In the genomic region with DNA sequence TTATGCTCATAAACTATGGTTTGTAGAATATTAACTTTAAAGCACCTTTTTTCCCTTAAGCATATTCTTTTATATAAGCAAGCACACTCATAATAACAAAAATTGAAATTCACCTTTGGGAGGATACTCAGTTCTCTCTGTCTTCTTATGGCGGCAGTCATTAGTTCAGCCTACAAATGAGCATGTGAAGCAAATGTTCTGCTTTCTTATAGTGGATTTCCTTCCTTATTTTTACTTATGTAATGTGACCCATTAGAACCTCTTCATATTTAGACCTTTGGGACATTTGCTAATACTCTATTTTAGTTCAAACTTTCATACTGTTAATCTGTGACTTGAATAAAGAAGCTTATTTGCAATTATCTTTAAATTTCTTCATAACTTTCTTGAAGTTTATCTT, we compare ENCODE assay signal across 1 cellular context.
TF ChIP-seq lines count a peak whose summit lies in the region.

A gene (minus strand): TSS at position 182 of the 400 bp plus-strand sequence. CDS start 21 bp downstream, at position 161.

TF ChIP-seq in HepG2, 621 proteins besides CTCF, POLR2A, EP300 and RAD21 (continued from another document):
- TF ChIP-seq, protein P1, sequence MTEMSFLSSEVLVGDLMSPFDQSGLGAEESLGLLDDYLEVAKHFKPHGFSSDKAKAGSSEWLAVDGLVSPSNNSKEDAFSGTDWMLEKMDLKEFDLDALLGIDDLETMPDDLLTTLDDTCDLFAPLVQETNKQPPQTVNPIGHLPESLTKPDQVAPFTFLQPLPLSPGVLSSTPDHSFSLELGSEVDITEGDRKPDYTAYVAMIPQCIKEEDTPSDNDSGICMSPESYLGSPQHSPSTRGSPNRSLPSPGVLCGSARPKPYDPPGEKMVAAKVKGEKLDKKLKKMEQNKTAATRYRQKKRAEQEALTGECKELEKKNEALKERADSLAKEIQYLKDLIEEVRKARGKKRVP (CRISPR knock-in tag; IDR thresholded peaks at IDR 0.05), result no peak
- TF ChIP-seq, protein P2, sequence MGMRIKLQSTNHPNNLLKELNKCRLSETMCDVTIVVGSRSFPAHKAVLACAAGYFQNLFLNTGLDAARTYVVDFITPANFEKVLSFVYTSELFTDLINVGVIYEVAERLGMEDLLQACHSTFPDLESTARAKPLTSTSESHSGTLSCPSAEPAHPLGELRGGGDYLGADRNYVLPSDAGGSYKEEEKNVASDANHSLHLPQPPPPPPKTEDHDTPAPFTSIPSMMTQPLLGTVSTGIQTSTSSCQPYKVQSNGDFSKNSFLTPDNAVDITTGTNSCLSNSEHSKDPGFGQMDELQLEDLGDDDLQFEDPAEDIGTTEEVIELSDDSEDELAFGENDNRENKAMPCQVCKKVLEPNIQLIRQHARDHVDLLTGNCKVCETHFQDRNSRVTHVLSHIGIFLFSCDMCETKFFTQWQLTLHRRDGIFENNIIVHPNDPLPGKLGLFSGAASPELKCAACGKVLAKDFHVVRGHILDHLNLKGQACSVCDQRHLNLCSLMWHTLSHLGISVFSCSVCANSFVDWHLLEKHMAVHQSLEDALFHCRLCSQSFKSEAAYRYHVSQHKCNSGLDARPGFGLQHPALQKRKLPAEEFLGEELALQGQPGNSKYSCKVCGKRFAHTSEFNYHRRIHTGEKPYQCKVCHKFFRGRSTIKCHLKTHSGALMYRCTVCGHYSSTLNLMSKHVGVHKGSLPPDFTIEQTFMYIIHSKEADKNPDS (CRISPR knock-in tag; IDR thresholded peaks at IDR 0.05), result no peak
- TF ChIP-seq, protein P3, sequence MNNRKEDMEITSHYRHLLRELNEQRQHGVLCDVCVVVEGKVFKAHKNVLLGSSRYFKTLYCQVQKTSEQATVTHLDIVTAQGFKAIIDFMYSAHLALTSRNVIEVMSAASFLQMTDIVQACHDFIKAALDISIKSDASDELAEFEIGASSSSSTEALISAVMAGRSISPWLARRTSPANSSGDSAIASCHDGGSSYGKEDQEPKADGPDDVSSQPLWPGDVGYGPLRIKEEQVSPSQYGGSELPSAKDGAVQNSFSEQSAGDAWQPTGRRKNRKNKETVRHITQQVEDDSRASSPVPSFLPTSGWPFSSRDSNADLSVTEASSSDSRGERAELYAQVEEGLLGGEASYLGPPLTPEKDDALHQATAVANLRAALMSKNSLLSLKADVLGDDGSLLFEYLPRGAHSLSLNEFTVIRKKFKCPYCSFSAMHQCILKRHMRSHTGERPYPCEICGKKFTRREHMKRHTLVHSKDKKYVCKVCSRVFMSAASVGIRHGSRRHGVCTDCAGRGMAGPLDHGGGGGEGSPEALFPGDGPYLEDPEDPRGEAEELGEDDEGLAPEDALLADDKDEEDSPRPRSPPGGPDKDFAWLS (CRISPR knock-in tag; IDR thresholded peaks at IDR 0.05; ENCODE audit: borderline replicate concordance), result no peak
- TF ChIP-seq HNRNPLL (IDR thresholded peaks at IDR 0.05; ENCODE audit: low read depth, low read length, poor library complexity, severe bottlenecking) (no peak), ZNF329 (CRISPR knock-in tag; IDR thresholded peaks at IDR 0.05; ENCODE audit: low read depth) (no peak), GATAD1 (CRISPR knock-in tag; IDR thresholded peaks at IDR 0.05) (no peak), ZNF891 (CRISPR knock-in tag; IDR thresholded peaks at IDR 0.05) (no peak), SP4 (CRISPR knock-in tag; IDR thresholded peaks at IDR 0.05) (no peak), ZSCAN21 (CRISPR knock-in tag; IDR thresholded peaks at IDR 0.05; ENCODE audit: borderline replicate concordance) (no peak), ZNF749 (CRISPR knock-in tag; IDR thresholded peaks at IDR 0.05; ENCODE audit: borderline replicate concordance) (no peak), HDAC2 (CRISPR knock-in tag; IDR thresholded peaks at IDR 0.05) (no peak), ZNF781 (CRISPR knock-in tag; IDR thresholded peaks at IDR 0.05; ENCODE audit: borderline replicate concordance, not compliant biosample characterization) (no peak), MAF1 (CRISPR knock-in tag; IDR thresholded peaks at IDR 0.05; ENCODE audit: borderline replicate concordance) (no peak), ZNF589 (CRISPR knock-in tag; conservative IDR thresholded peaks at IDR 0.05) (no peak), ELF3 (CRISPR knock-in tag; IDR thresholded peaks at IDR 0.05) (no peak), ADNP (CRISPR knock-in tag; IDR thresholded peaks at IDR 0.05) (no peak)
- TF ChIP-seq, protein P4, sequence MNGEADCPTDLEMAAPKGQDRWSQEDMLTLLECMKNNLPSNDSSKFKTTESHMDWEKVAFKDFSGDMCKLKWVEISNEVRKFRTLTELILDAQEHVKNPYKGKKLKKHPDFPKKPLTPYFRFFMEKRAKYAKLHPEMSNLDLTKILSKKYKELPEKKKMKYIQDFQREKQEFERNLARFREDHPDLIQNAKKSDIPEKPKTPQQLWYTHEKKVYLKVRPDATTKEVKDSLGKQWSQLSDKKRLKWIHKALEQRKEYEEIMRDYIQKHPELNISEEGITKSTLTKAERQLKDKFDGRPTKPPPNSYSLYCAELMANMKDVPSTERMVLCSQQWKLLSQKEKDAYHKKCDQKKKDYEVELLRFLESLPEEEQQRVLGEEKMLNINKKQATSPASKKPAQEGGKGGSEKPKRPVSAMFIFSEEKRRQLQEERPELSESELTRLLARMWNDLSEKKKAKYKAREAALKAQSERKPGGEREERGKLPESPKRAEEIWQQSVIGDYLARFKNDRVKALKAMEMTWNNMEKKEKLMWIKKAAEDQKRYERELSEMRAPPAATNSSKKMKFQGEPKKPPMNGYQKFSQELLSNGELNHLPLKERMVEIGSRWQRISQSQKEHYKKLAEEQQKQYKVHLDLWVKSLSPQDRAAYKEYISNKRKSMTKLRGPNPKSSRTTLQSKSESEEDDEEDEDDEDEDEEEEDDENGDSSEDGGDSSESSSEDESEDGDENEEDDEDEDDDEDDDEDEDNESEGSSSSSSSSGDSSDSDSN (CRISPR knock-in tag; IDR thresholded peaks at IDR 0.05), result no peak
- TF ChIP-seq, protein P5, sequence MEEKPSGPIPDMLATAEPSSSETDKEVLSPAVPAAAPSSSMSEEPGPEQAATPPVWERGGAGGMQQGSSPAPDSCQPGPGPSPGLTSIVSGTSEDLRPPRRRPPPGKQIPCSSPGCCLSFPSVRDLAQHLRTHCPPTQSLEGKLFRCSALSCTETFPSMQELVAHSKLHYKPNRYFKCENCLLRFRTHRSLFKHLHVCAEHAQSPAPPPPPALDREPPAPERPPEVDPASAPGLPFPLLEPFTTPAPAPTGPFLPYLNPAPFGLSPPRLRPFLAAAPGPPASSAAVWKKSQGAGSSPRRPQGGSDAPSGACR (CRISPR knock-in tag; IDR thresholded peaks at IDR 0.05), result no peak
